ENCODE assay signal across 7 cellular contexts in the genomic region with DNA sequence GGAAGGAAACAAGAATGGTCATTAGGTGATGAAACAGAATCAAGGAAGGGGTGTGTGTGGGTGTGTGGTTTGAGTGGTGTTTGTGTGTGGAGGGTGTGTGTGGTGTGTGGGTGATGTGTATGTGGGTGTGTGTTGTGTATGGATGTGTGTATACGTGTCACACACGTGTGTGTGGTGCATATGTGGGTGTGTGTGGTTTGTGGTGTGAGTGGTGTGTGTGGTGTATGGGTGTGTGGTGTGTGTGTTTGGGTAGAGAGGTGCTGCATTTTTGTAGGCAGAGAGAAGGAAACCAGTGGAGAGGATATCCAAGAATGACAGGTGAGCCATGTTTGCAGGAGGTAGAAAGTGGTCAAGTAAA. TPM values are rescaled to one million over a fixed set of nuclear protein-coding genes. Genes with fewer than 3 reads are reported as not detected.
DNase-seq lines count a peak whose midpoint lies in the region; ATAC-seq and TF ChIP-seq lines count a peak whose summit lies in the region.

No MANE protein-coding gene starts in this region.

- H3K27me3 ChIP-seq in HUES48 (ENCODE audit: control insufficient read depth, insufficient read depth, low read length) = no peaks in the 10 kb centered on the region

- H3K4me1 ChIP-seq in HUES48 (ENCODE audit: control insufficient read depth, insufficient read depth, low read length) = peaks cover 25% of the 10 kb centered on the region

- H3K9me3 ChIP-seq in HUES48 (ENCODE audit: control insufficient read depth, insufficient read depth, low read length) = no peaks in the 10 kb centered on the region

- H3K27ac ChIP-seq in HUES48 (ENCODE audit: low read depth, low read length) = peak overlapping the region; percentile 85

- ATAC-seq in HG03196 (IDR thresholded peaks at IDR 0.05; ENCODE audit: unreplicated experiment) (no peak), HG03460 (IDR thresholded peaks at IDR 0.05; ENCODE audit: unreplicated experiment) (no peak)

- H3K36me3 ChIP-seq in HUES48 (ENCODE audit: control insufficient read depth, insufficient read depth, low read length) = peaks cover 17% of the 10 kb centered on the region

- no peak for TF ChIP-seq CTCF in WI38 (IDR thresholded peaks at IDR 0.05; ENCODE audit: low read depth, low read length)
- TF ChIP-seq CTCF in fibroblast of the aortic adventitia (IDR thresholded peaks at IDR 0.05; ENCODE audit: insufficient read depth, low read length) = no peak

- no peak for DNase-seq in fibroblast of the aortic adventitia (ENCODE audit: low read depth)
- peak; percentile 40 to 57 for DNase-seq in stimulated activated CD8-positive, alpha-beta memory T cell treated with anti-CD3 and anti-CD28 coated beads, Interleukin-7, amount 100 ng/mL, for 4 hours (ENCODE audit: low read depth in 2 of 2)
- no peak for DNase-seq in NCI-H526 (lab: John Stamatoyannopoulos, UW)

- peak overlapping the region; percentile 97 for H3K4me3 ChIP-seq in HUES48 (ENCODE audit: low read depth, low read length)
- peak overlapping the region; percentile 85 for H3K4me3 ChIP-seq in WI38 (ENCODE audit: low read depth, low read length)
- H3K4me3 ChIP-seq in fibroblast of the aortic adventitia (ENCODE audit: low read depth, low read length) = peak overlapping the region; percentile 72

- peak overlapping the region; percentile 79; the same call in 1 of the 2 replicates for H3K9ac ChIP-seq in HUES48 (ENCODE audit: low read depth, low read length)

RNA-seq across cellular contexts. Expression of gene CEP192, which starts 1.1 kb away (rescaled TPM):
- 27.2 and 38.3 TPM in 2 replicates for total RNA-seq in fibroblast of the aortic adventitia (ENCODE audit: low replicate concordance)

RNA-seq across cellular contexts. Expression of gene SEH1L, which starts 42.3 kb away (rescaled TPM):
- total RNA-seq in fibroblast of the aortic adventitia (ENCODE audit: low replicate concordance) = 52.2 and 68.8 TPM in 2 replicates

Comparison
In these comparisons a context has a peak if more than half of its experiments do, and no peak if none do; other contexts are left out.
1. DNase-seq: peak in stimulated activated CD8-positive, alpha-beta memory T cell treated with anti-CD3 and anti-CD28 coated beads, Interleukin-7, amount 100 ng/mL, for 4 hours (2 of 2); none in fibroblast of the aortic adventitia (single experiment) and NCI-H526 (0 of 2).
2. Peak in every context shown above with its lines, with median percentiles within 50 percentile points of each other: H3K4me3 ChIP-seq.